7 cellular contexts compared by ENCODE assay signal in genomic region chr20:48761023-48761785, GRCh38.
DNase-seq lines count a peak whose midpoint lies in the region; ATAC-seq, FAIRE-seq and TF ChIP-seq lines count a peak whose summit lies in the region.

No MANE protein-coding gene starts in this region.

- peak overlapping the region; percentile 96 for H3K27ac Mint-ChIP-seq in activated CD8-positive, alpha-beta T cell treated with anti-CD3 and anti-CD28 coated beads for 36 hours
- H3K27ac Mint-ChIP-seq in stimulated activated naive CD8-positive, alpha-beta T cell treated with anti-CD3 and anti-CD28 coated beads, Interleukin-15, Interleukin-2, amounts not matched to agents 100 ng/mL and 50 ng/mL, for 24 hours = peak overlapping the region; percentile 97

- H3K4me3 Mint-ChIP-seq in activated CD8-positive, alpha-beta T cell treated with anti-CD3 and anti-CD28 coated beads for 36 hours = peak overlapping the region; percentile 61
- peak overlapping the region; percentile 74 for H3K4me3 Mint-ChIP-seq in stimulated activated naive CD8-positive, alpha-beta T cell treated with anti-CD3 and anti-CD28 coated beads, Interleukin-15, Interleukin-2, amounts not matched to agents 100 ng/mL and 50 ng/mL, for 24 hours

- FAIRE-seq in RCC 7860 (lab: Jason Lieb, UNC) = no peak

- no peak overlapping the region for H3K4me3 ChIP-seq in NB4 (ENCODE audit: low read depth, low read length)

- intact Hi-C loops in activated CD8-positive, alpha-beta T cell treated with anti-CD3 and anti-CD28 coated beads for 36 hours (cut with micrococcal nuclease) = no loop called here
- intact Hi-C loops in Right ventricle myocardium superior (cut with DNase I) = no loop called here

- TF ChIP-seq POLR2A in NB4 (IDR thresholded peaks at IDR 0.05; ENCODE audit: extremely low read depth, insufficient read length) = no peak

- POLR2A ChIA-PET in activated CD8-positive, alpha-beta T cell treated with anti-CD3 and anti-CD28 coated beads for 36 hours (lab: Charles Lee) = interaction anchor here (0.7 to 4.8 kb wide), 9 partner anchors 8 to 65 kb away, joined by 3 to 28 read pairs (median 4); no protein-coding TSS in a partner anchor

- H3K4me1 Mint-ChIP-seq in activated CD8-positive, alpha-beta T cell treated with anti-CD3 and anti-CD28 coated beads for 36 hours (ENCODE audit: low read depth) = peaks cover 89% of the 10 kb centered on the region
- peaks cover 96% of the 10 kb centered on the region for H3K4me1 Mint-ChIP-seq in stimulated activated naive CD8-positive, alpha-beta T cell treated with anti-CD3 and anti-CD28 coated beads, Interleukin-15, Interleukin-2, amounts not matched to agents 100 ng/mL and 50 ng/mL, for 24 hours (ENCODE audit: low read depth)

- TF ChIP-seq CTCF in NB4 (IDR thresholded peaks at IDR 0.05; ENCODE audit: low read depth, low read length) = no peak
- TF ChIP-seq CTCF in activated CD8-positive, alpha-beta T cell treated with anti-CD3 and anti-CD28 coated beads for 36 hours (IDR thresholded peaks at IDR 0.05) = no peak

- ATAC-seq in activated CD8-positive, alpha-beta T cell treated with anti-CD3 and anti-CD28 coated beads for 36 hours = peak; percentile 25
- ATAC-seq in Right ventricle myocardium superior (ENCODE audit: poor library complexity) (peak; percentile 21), HG02973 (IDR thresholded peaks at IDR 0.05; ENCODE audit: unreplicated experiment) (no peak)

- peaks cover 25% of the 10 kb centered on the region for H3K9me3 Mint-ChIP-seq in activated CD8-positive, alpha-beta T cell treated with anti-CD3 and anti-CD28 coated beads for 36 hours
- peaks cover 10% of the 10 kb centered on the region for H3K9me3 Mint-ChIP-seq in stimulated activated naive CD8-positive, alpha-beta T cell treated with anti-CD3 and anti-CD28 coated beads, Interleukin-15, Interleukin-2, amounts not matched to agents 100 ng/mL and 50 ng/mL, for 24 hours

- peaks cover 64% of the 10 kb centered on the region for H3K36me3 Mint-ChIP-seq in activated CD8-positive, alpha-beta T cell treated with anti-CD3 and anti-CD28 coated beads for 36 hours (ENCODE audit: low read depth)
- peaks cover 52% of the 10 kb centered on the region for H3K36me3 Mint-ChIP-seq in stimulated activated naive CD8-positive, alpha-beta T cell treated with anti-CD3 and anti-CD28 coated beads, Interleukin-15, Interleukin-2, amounts not matched to agents 100 ng/mL and 50 ng/mL, for 24 hours (ENCODE audit: low read depth)

- H3K27me3 Mint-ChIP-seq in activated CD8-positive, alpha-beta T cell treated with anti-CD3 and anti-CD28 coated beads for 36 hours = no peaks in the 10 kb centered on the region
- H3K27me3 Mint-ChIP-seq in stimulated activated naive CD8-positive, alpha-beta T cell treated with anti-CD3 and anti-CD28 coated beads, Interleukin-15, Interleukin-2, amounts not matched to agents 100 ng/mL and 50 ng/mL, for 24 hours = no peaks in the 10 kb centered on the region

- CTCF ChIA-PET in activated CD8-positive, alpha-beta T cell treated with anti-CD3 and anti-CD28 coated beads for 36 hours (lab: Charles Lee) = interaction anchor here (0.7 kb wide), 1 partner anchor 104 kb away, joined by 3 read pairs; no protein-coding TSS in a partner anchor

- DNase-seq in NB4 (ENCODE audit: low read depth) (peak; percentile 94), Right ventricle myocardium superior (peak; percentile 57), HUDEP-2 (lab: John Stamatoyannopoulos, UW; ENCODE audit: unreplicated experiment in 76 of 76) (no peak), RCC 7860 (ENCODE audit: low spot score) (no peak)
- DNase-seq in activated CD8-positive, alpha-beta T cell treated with anti-CD3 and anti-CD28 coated beads for 36 hours = peak; percentile 86

Comparison
In these comparisons a context has a peak if more than half of its experiments do, and no peak if none do; other contexts are left out.
1. DNase-seq: peak in NB4 (single experiment), activated CD8-positive, alpha-beta T cell treated with anti-CD3 and anti-CD28 coated beads for 36 hours (single experiment) and Right ventricle myocardium superior (single experiment); none in HUDEP-2 (0 of 76) and RCC 7860 (single experiment).